In genomic region chr2:134623796-134624195, GRCh38 we compare ENCODE assay signal across 1 cellular context.
TF ChIP-seq lines count a peak whose summit lies in the region.

No MANE protein-coding gene starts in this region.

TF ChIP-seq in GM12878, 131 proteins besides CTCF, POLR2A, EP300 and RAD21 (continued from another document):
- TF ChIP-seq ZNF687 (IDR thresholded peaks at IDR 0.05) (no peak), MTA3 (IDR thresholded peaks at IDR 0.05; ENCODE audit: borderline replicate concordance, low read length) (peak; percentile 92; the same call in 1 of the 2 replicates), ZNF384 (IDR thresholded peaks at IDR 0.05; ENCODE audit: borderline replicate concordance, low read depth, low read length) (no peak), TCF7 (IDR thresholded peaks at IDR 0.05; ENCODE audit: borderline replicate concordance) (0 out of 2 replicates have a peak, but pooled peaks have one; percentile 66), MTA2 (IDR thresholded peaks at IDR 0.05; ENCODE audit: low read depth) (peak; percentile 79), HCFC1 (IDR thresholded peaks at IDR 0.05; ENCODE audit: low read length) (no peak), IKZF1 (conservative IDR thresholded peaks at IDR 0.05) (0 out of 2 replicates have a peak, but pooled peaks have one; percentile 36), RUNX3 (IDR thresholded peaks at IDR 0.05; ENCODE audit: low read length) (peak; percentile 99), KLF5 (IDR thresholded peaks at IDR 0.05; ENCODE audit: partially characterized antibody) (no peak), GABPA (IDR thresholded peaks at IDR 0.05; ENCODE audit: low read depth) (0 out of 2 replicates have a peak, but pooled peaks have one; percentile 43), IRF3 (IDR thresholded peaks at IDR 0.05) (no peak), NFIC (IDR thresholded peaks at IDR 0.05; ENCODE audit: low read depth, low read length) (peak; percentile 93), SIN3A (IDR thresholded peaks at IDR 0.05; ENCODE audit: low read depth, low read length) (no peak), BCLAF1 (IDR thresholded peaks at IDR 0.05) (no peak), FOXK2 (IDR thresholded peaks at IDR 0.05) (no peak), CREB1 (IDR thresholded peaks at IDR 0.05; ENCODE audit: low read depth) (peak; percentile 55), DPF2 (IDR thresholded peaks at IDR 0.05) (no peak), IKZF2 (IDR thresholded peaks at IDR 0.05) (peak; percentile 46 to 67; a peak in 2 of 4 replicates), ZNF622 (IDR thresholded peaks at IDR 0.05) (no peak), IRF4 (IDR thresholded peaks at IDR 0.05; ENCODE audit: low read depth, low read length) (peak; percentile 86), CBFB (IDR thresholded peaks at IDR 0.05; ENCODE audit: low read depth) (peak; percentile 81), CBX5 (IDR thresholded peaks at IDR 0.05; ENCODE audit: low read depth) (0 out of 2 replicates have a peak, but pooled peaks have one; percentile 56), PBX3 (IDR thresholded peaks at IDR 0.05; ENCODE audit: insufficient replicate concordance, low read depth, low read length) (no peak), PAX5 (IDR thresholded peaks at IDR 0.05; ENCODE audit: borderline replicate concordance, low read depth, low read length) (peak; percentile 65; the same call in 1 of the 2 replicates), RCOR1 (conservative IDR thresholded peaks at IDR 0.05; ENCODE audit: low read depth, low read length) (no peak), PML (IDR thresholded peaks at IDR 0.05; ENCODE audit: low read length) (peak; percentile 54; the same call in 1 of the 2 replicates), ZBED1 (IDR thresholded peaks at IDR 0.05; ENCODE audit: borderline replicate concordance) (no peak), SP1 (IDR thresholded peaks at IDR 0.05; ENCODE audit: low read depth, low read length) (peak; percentile 7), CEBPB (IDR thresholded peaks at IDR 0.05; ENCODE audit: borderline replicate concordance in 1 of 2, low read depth in 2 of 2, low read length in 2 of 2) (0 out of 4 replicates have a peak, but pooled peaks of 1 of the 2 experiments have one; percentile 43), BHLHE40 (IDR thresholded peaks at IDR 0.05; ENCODE audit: borderline replicate concordance in 1 of 2, low read depth in 2 of 2, low read length in 1 of 2) (no peak), TCF12 (IDR thresholded peaks at IDR 0.05; ENCODE audit: low read depth, low read length) (0 out of 2 replicates have a peak, but pooled peaks have one; percentile 9), CUX1 (IDR thresholded peaks at IDR 0.05; ENCODE audit: insufficient replicate concordance, low read depth, low read length) (no peak), ETV6 (conservative IDR thresholded peaks at IDR 0.05 in 1 of 2, IDR thresholded peaks at IDR 0.05 in 1 of 2; ENCODE audit: borderline replicate concordance in 1 of 2, low read depth in 1 of 2) (peak in 1 of 2 experiments; percentile 78; a peak in 2 of 4 replicates), SMARCA5 (IDR thresholded peaks at IDR 0.05) (no peak), MEF2A (IDR thresholded peaks at IDR 0.05; ENCODE audit: insufficient read depth, low read depth, low read length) (peak; percentile 74; the same call in 1 of the 2 replicates), ATF2 (IDR thresholded peaks at IDR 0.05; ENCODE audit: low read length) (peak; percentile 95), CHD2 (IDR thresholded peaks at IDR 0.05; ENCODE audit: borderline replicate concordance, low read depth, low read length) (no peak), BMI1 (IDR thresholded peaks at IDR 0.05; ENCODE audit: borderline replicate concordance) (no peak), JUNB (IDR thresholded peaks at IDR 0.05) (peak; percentile 91), BCL11A (IDR thresholded peaks at IDR 0.05; ENCODE audit: low read depth, low read length) (peak; percentile 96), POU2F2 (IDR thresholded peaks at IDR 0.05; ENCODE audit: borderline replicate concordance, low read depth, low read length) (0 out of 3 replicates have a peak, but pooled peaks have one; percentile 42), NR2C1 (IDR thresholded peaks at IDR 0.05) (no peak), NFXL1 (IDR thresholded peaks at IDR 0.05; ENCODE audit: borderline replicate concordance) (no peak), EED (IDR thresholded peaks at IDR 0.05; ENCODE audit: low read depth) (peak; percentile 73; the same call in 1 of the 2 replicates)
- TF ChIP-seq, protein P1, sequence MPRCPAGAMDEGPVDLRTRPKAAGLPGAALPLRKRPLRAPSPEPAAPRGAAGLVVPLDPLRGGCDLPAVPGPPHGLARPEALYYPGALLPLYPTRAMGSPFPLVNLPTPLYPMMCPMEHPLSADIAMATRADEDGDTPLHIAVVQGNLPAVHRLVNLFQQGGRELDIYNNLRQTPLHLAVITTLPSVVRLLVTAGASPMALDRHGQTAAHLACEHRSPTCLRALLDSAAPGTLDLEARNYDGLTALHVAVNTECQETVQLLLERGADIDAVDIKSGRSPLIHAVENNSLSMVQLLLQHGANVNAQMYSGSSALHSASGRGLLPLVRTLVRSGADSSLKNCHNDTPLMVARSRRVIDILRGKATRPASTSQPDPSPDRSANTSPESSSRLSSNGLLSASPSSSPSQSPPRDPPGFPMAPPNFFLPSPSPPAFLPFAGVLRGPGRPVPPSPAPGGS (IDR thresholded peaks at IDR 0.05; ENCODE audit: borderline replicate concordance, insufficient read depth, low read depth, low read length, poor library complexity, severe bottlenecking), result peak; percentile 61
